ENCODE assay signal across 31 cellular contexts in genomic region chr5:16859346-16859745, GRCh38.
"Had no signal": no experiment of that assay in that cellular context is flagged by ENCODE, and none has a peak within 500 bp of the region (broad histone marks: within the 10 kb centered on the region; RNA-seq: fewer than 3 reads in every experiment).

No MANE protein-coding gene starts in this region.

- H3K4me3 ChIP-seq: neural progenitor cell, ovary, psoas muscle, skin epidermis, smooth muscle cell, spleen, suprapubic skin, testis, tibial artery, transverse colon, upper lobe of right lung, uterus had no signal

- H3K36me3 Mint-ChIP-seq: natural killer cell; stimulated activated memory B cell treated with anti-CD40 and anti-IgM and Interleukin-4, amounts not matched to agents 10 μg/mL and 1 μg/mL and 100 μg/mL, for 72 hours had no signal

- H3K9me3 Mint-ChIP-seq: nephron; stimulated activated memory B cell treated with anti-CD40 and anti-IgM and Interleukin-4, amounts not matched to agents 10 μg/mL and 1 μg/mL and 100 μg/mL, for 72 hours; type B pancreatic cell had no signal

- H3K36me3 ChIP-seq: neural progenitor cell, ovary, suprapubic skin, transverse colon, upper lobe of right lung, uterus had no signal

- H3K9ac ChIP-seq: neural progenitor cell, parathyroid adenoma had no signal

- H3K9me3 ChIP-seq: ovary, suprapubic skin, testis, tibial artery, transverse colon, upper lobe of right lung, uterus had no signal

- H3K27me3 ChIP-seq: neural progenitor cell, ovary, spleen, suprapubic skin, testis, tibial artery, transverse colon, upper lobe of right lung, uterus had no signal

- H3K4me3 Mint-ChIP-seq: natural killer cell; nephron; neural progenitor cell; stimulated activated memory B cell treated with anti-CD40 and anti-IgM and Interleukin-4, amounts not matched to agents 10 μg/mL and 1 μg/mL and 100 μg/mL, for 72 hours; stimulated activated naive CD8-positive, alpha-beta T cell treated with anti-CD3 and anti-CD28 coated beads, Interleukin-15, amount 100 ng/mL, for 72 hours; type B pancreatic cell had no signal

- H2AFZ ChIP-seq: neural progenitor cell, parathyroid adenoma had no signal

- H3K27ac ChIP-seq: neural progenitor cell, ovary, parathyroid adenoma, psoas muscle, skin epidermis, spleen, suprapubic skin, testis, tibial artery, transverse colon, upper lobe of right lung, uterus had no signal

- H3K79me2 ChIP-seq: parathyroid adenoma had no signal

- H3K4me2 ChIP-seq: neural progenitor cell, smooth muscle cell had no signal

- ATAC-seq: natural killer cell; psoas muscle; right cardiac atrium; sciatic nerve; stimulated activated memory B cell treated with anti-CD40 and anti-IgM and Interleukin-4, amounts not matched to agents 10 μg/mL and 1 μg/mL and 100 μg/mL, for 72 hours; stimulated activated naive CD8-positive, alpha-beta T cell treated with anti-CD3 and anti-CD28 coated beads, Interleukin-15, amount 100 ng/mL, for 72 hours; stimulated activated naive CD8-positive, alpha-beta T cell treated with anti-CD3 and anti-CD28 coated beads, Interleukin-15, Interleukin-2, amounts not matched to agents 100 U/mL and 50 U/mL, for 24 hours; upper lobe of right lung had no signal

- DNase-seq: natural killer cell; occipital lobe; ovary; posterior cingulate gyrus; psoas muscle; right cardiac atrium; spleen; stimulated activated CD4-positive, alpha-beta T cell treated with anti-CD3 and anti-CD28 coated beads, Interleukin-12 subunit alpha, Interleukin-12 subunit beta, amount 100 ng/mL, for 4 hours; stimulated activated CD4-positive, alpha-beta T cell treated with anti-CD3 and anti-CD28 coated beads, Interleukin-1b, Interleukin-23, amount 100 ng/mL, for 48 hours; stimulated activated CD4-positive, alpha-beta T cell treated with anti-CD3 and anti-CD28 coated beads, Interleukin-4, amount 100 ng/mL, for 1 hour; stimulated activated CD4-positive, alpha-beta T cell treated with anti-CD3 and anti-CD28 coated beads, Interleukin-4, amount 100 ng/mL, for 4 hours; stimulated activated CD8-positive, alpha-beta memory T cell treated with anti-CD3 and anti-CD28 coated beads, Interleukin-4, amount 100 ng/mL, for 48 hours; stimulated activated naive CD4-positive, alpha-beta T cell; stimulated activated naive CD8-positive, alpha-beta T cell treated with anti-CD3 and anti-CD28 coated beads, Interleukin-15, amount 100 ng/mL, for 72 hours; stimulated activated naive CD8-positive, alpha-beta T cell treated with anti-CD3 and anti-CD28 coated beads, Interleukin-15, Interleukin-2, amounts not matched to agents 100 U/mL and 50 U/mL, for 24 hours; substantia nigra; testis; tibial artery; transverse colon; upper lobe of right lung; uterus had no signal

- H3K4me1 Mint-ChIP-seq: natural killer cell; stimulated activated memory B cell treated with anti-CD40 and anti-IgM and Interleukin-4, amounts not matched to agents 10 μg/mL and 1 μg/mL and 100 μg/mL, for 72 hours; stimulated activated naive CD8-positive, alpha-beta T cell treated with anti-CD3 and anti-CD28 coated beads, Interleukin-15, amount 100 ng/mL, for 72 hours had no signal

- H3K27ac Mint-ChIP-seq: natural killer cell; nephron; neural progenitor cell; progenitor cell of endocrine pancreas; stimulated activated memory B cell treated with anti-CD40 and anti-IgM and Interleukin-4, amounts not matched to agents 10 μg/mL and 1 μg/mL and 100 μg/mL, for 72 hours; stimulated activated naive CD8-positive, alpha-beta T cell treated with anti-CD3 and anti-CD28 coated beads, Interleukin-15, amount 100 ng/mL, for 72 hours; type B pancreatic cell had no signal

- H3K27me3 Mint-ChIP-seq: progenitor cell of endocrine pancreas; stimulated activated memory B cell treated with anti-CD40 and anti-IgM and Interleukin-4, amounts not matched to agents 10 μg/mL and 1 μg/mL and 100 μg/mL, for 72 hours; stimulated activated naive CD8-positive, alpha-beta T cell treated with anti-CD3 and anti-CD28 coated beads, Interleukin-15, amount 100 ng/mL, for 72 hours; type B pancreatic cell had no signal

- H3K4me1 ChIP-seq: parathyroid adenoma, uterus had no signal
